Comparison of ENCODE assay signal across 19 cellular contexts in genomic region chr9:108830292-108830691, GRCh38. TPM values are rescaled to one million over a fixed set of nuclear protein-coding genes. Genes with fewer than 3 reads are reported as not detected.
DNase-seq lines count a peak whose midpoint lies in the region; TF ChIP-seq lines count a peak whose summit lies in the region.
"Had no signal": no experiment of that assay in that cellular context is flagged by ENCODE, and none has a peak within 500 bp of the region (broad histone marks: within the 10 kb centered on the region; RNA-seq: fewer than 3 reads in every experiment).

No MANE protein-coding gene starts in this region.

- TF ChIP-seq CTCF in VCaP (conservative IDR thresholded peaks at IDR 0.05) (no peak), fibroblast of mammary gland (conservative IDR thresholded peaks at IDR 0.05; ENCODE audit: control insufficient read depth, insufficient read depth, low read depth, low read length) (no peak), spleen (IDR thresholded peaks at IDR 0.05 in 8 of 11, conservative IDR thresholded peaks at IDR 0.05 in 3 of 11) (no peak)

- peak; percentile 11 for DNase-seq in COR-L47 (lab: John Stamatoyannopoulos, UW)
- DNase-seq in HCEC 1CT: peak; percentile 22
- peak; percentile 14 for DNase-seq in fibroblast of mammary gland (ENCODE audit: low read depth)
- no peak for DNase-seq in NCI-H82 treated with DMSO at 0.1 percent for 48 hours (lab: John Stamatoyannopoulos, UW; ENCODE audit: unreplicated experiment)
- no peak for DNase-seq in spleen
- no peak for DNase-seq in amniotic stem cell (lab: John Stamatoyannopoulos, UW)
- no peak for DNase-seq in activated CD8-positive, alpha-beta memory T cell treated with anti-CD3 and anti-CD28 coated beads, Interleukin-2, amount 50 U/mL, for 48 hours
- DNase-seq: AML-193, Caco-2, DMS153, MV-4-11, NCI-H1417, NCI-H187 treated with DMSO at 0.1 percent for 48 hours, NCI-H345, NCI-H526, SW 1271 had no signal

- peak overlapping the region; percentile 25; the same call in 1 of the 2 replicates for H3K27ac ChIP-seq in VCaP
- no peak overlapping the region for H3K27ac ChIP-seq in spleen

- H3K4me3 ChIP-seq in fibroblast of mammary gland (ENCODE audit: control insufficient read depth, low read depth, low read length) (no peak overlapping the region), spleen (no peak overlapping the region)

- H3K9me3 ChIP-seq in spleen: no peaks in the 10 kb centered on the region
- H3K9me3 ChIP-seq: Caco-2 had no signal

- TF ChIP-seq POLR2A in spleen (IDR thresholded peaks at IDR 0.05): no peak

- H3K36me3 ChIP-seq in spleen: no peaks in the 10 kb centered on the region

- H3K4me1 ChIP-seq in spleen: peaks cover 0 to 7% (median 2%) of the 10 kb centered on the region in 6 donors
- H3K4me1 ChIP-seq: Caco-2 had no signal

- intact Hi-C loops in spleen (cut with DNase I; ENCODE audit: low total_unique reads): no loop called here

- 74 to 87% (median 81%) methylated on average over 1 of the region's 1 CpG for WGBS in spleen, 5 donors

- no peaks in the 10 kb centered on the region for H3K27me3 ChIP-seq in spleen (replicated peaks in 1 of 7)

RNA-seq across cellular contexts. Expression of gene ACTL7B, which starts 25.5 kb away (rescaled TPM):
- total RNA-seq in spleen: not detected
- polyA plus RNA-seq in spleen: under 1 TPM in 1 of 3 donors, not detected in 2; 0.11 TPM
- total RNA-seq: Caco-2, SK-MEL-5 had no signal
- polyA plus RNA-seq: CD14-positive monocyte had no signal

RNA-seq across cellular contexts. Expression of gene ACTL7A, which starts 31.8 kb away (rescaled TPM):
- total RNA-seq in spleen: not detected
- not detected for polyA plus RNA-seq in spleen
- total RNA-seq: Caco-2, SK-MEL-5 had no signal
- polyA plus RNA-seq: CD14-positive monocyte had no signal

Comparison
In these comparisons a context has a peak if more than half of its experiments do, and no peak if none do; other contexts are left out.
1. DNase-seq: peak in COR-L47 (single experiment), HCEC 1CT (single experiment) and fibroblast of mammary gland (single experiment); none in NCI-H82 treated with DMSO at 0.1 percent for 48 hours (single experiment), spleen (single experiment), amniotic stem cell (single experiment) and activated CD8-positive, alpha-beta memory T cell treated with anti-CD3 and anti-CD28 coated beads, Interleukin-2, amount 50 U/mL, for 48 hours (single experiment).